ENCODE assay signal across 8 cellular contexts in the genomic region with DNA sequence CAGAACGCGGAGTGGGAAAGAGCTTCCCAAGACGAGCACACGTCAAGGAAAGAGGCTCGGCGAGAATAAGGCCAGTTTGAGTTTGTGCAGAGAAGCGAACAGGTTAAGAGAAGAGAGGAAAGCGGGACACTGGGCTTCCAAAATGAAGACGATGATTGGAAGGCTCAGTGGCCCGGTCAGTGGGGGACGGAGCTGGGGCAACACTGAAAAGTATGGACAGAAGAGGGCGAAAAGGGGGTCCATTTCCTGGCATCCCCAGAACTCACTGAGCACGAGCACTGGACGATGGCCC.
DNase-seq lines count a peak whose midpoint lies in the region; ATAC-seq lines count a peak whose summit lies in the region.

No MANE protein-coding gene starts in this region.

- H3K36me3 ChIP-seq in iPS DF 6.9 (ENCODE audit: control insufficient read depth, insufficient read depth, low read length) = peaks cover 3% of the 10 kb centered on the region; the same call in 1 of the 2 replicates

- H3K9me3 Mint-ChIP-seq in activated T-cell treated with anti-CD3 and anti-CD28 coated beads, Interleukin-2, amount 50 U/mL, for 24 hours = no peaks in the 10 kb centered on the region
- H3K9me3 Mint-ChIP-seq in stimulated activated naive B cell treated with anti-CD40 and anti-IgM and Interleukin-4, amounts not matched to agents 10 μg/mL and 1 μg/mL and 100 μg/mL, for 72 hours = no peaks in the 10 kb centered on the region

- no peaks in the 10 kb centered on the region for H3K27me3 Mint-ChIP-seq in activated T-cell treated with anti-CD3 and anti-CD28 coated beads, Interleukin-2, amount 50 U/mL, for 24 hours
- no peaks in the 10 kb centered on the region for H3K27me3 Mint-ChIP-seq in stimulated activated naive B cell treated with anti-CD40 and anti-IgM and Interleukin-4, amounts not matched to agents 10 μg/mL and 1 μg/mL and 100 μg/mL, for 72 hours

- no peak for ATAC-seq in stimulated activated naive B cell treated with anti-CD40 and anti-IgM and Interleukin-4, amounts not matched to agents 10 μg/mL and 1 μg/mL and 100 μg/mL, for 72 hours (replicated peaks)
- ATAC-seq in HG03196 (IDR thresholded peaks at IDR 0.05; ENCODE audit: unreplicated experiment) = no peak

- WGBS in iPS DF 6.9 (ENCODE audit: insufficient coverage, insufficient read length) = no CpG with 5 or more reads among the region's 14 CpGs

- peak overlapping the region; percentile 99 for H3K27ac Mint-ChIP-seq in activated T-cell treated with anti-CD3 and anti-CD28 coated beads, Interleukin-2, amount 50 U/mL, for 24 hours
- H3K27ac Mint-ChIP-seq in stimulated activated naive B cell treated with anti-CD40 and anti-IgM and Interleukin-4, amounts not matched to agents 10 μg/mL and 1 μg/mL and 100 μg/mL, for 72 hours = peak overlapping the region; percentile 97

- H3K27ac ChIP-seq in iPS DF 6.9 (ENCODE audit: low read length) = no peak overlapping the region

- H3K36me3 Mint-ChIP-seq in activated T-cell treated with anti-CD3 and anti-CD28 coated beads, Interleukin-2, amount 50 U/mL, for 24 hours (ENCODE audit: low read depth) = peaks cover 51% of the 10 kb centered on the region
- peaks cover 11 to 35% of the 10 kb centered on the region in 2 donors for H3K36me3 Mint-ChIP-seq in stimulated activated naive B cell treated with anti-CD40 and anti-IgM and Interleukin-4, amounts not matched to agents 10 μg/mL and 1 μg/mL and 100 μg/mL, for 72 hours

- DNase-seq in activated T-cell treated with anti-CD3 and anti-CD28 coated beads, Interleukin-2, amount 50 U/mL, for 24 hours = no peak
- DNase-seq in activated T-cell treated with anti-CD3 and anti-CD28 coated beads, Interleukin-2, amount 50 U/mL, for 1 hour = no peak
- peak; percentile 3 for DNase-seq in activated T-helper 9 cell treated with anti-CD3 and anti-CD28 coated beads, Interleukin-2, amount 50 U/mL, for 16 hours (ENCODE audit: low read depth)
- DNase-seq in iPS DF 6.9 (ENCODE audit: low read depth, low spot score) (no peak), NCI-H1694 treated with DMSO at 0.1 percent for 48 hours (lab: John Stamatoyannopoulos, UW) (no peak), NCI-H2171 (lab: John Stamatoyannopoulos, UW) (no peak)
- DNase-seq in stimulated activated naive B cell treated with anti-CD40 and anti-IgM and Interleukin-4, amounts not matched to agents 10 μg/mL and 1 μg/mL and 100 μg/mL, for 72 hours = no peak

- H3K4me1 ChIP-seq in iPS DF 6.9 (ENCODE audit: control insufficient read depth, insufficient read depth, low read length) = no peaks in the 10 kb centered on the region

- peaks cover 38% of the 10 kb centered on the region for H3K4me1 Mint-ChIP-seq in activated T-cell treated with anti-CD3 and anti-CD28 coated beads, Interleukin-2, amount 50 U/mL, for 24 hours (ENCODE audit: low read depth)
- H3K4me1 Mint-ChIP-seq in stimulated activated naive B cell treated with anti-CD40 and anti-IgM and Interleukin-4, amounts not matched to agents 10 μg/mL and 1 μg/mL and 100 μg/mL, for 72 hours = peaks cover 12 to 28% of the 10 kb centered on the region in 2 donors

- H3K4me3 Mint-ChIP-seq in activated T-cell treated with anti-CD3 and anti-CD28 coated beads, Interleukin-2, amount 50 U/mL, for 24 hours = peak overlapping the region; percentile 99
- peak overlapping the region; percentile 92 to 98 for H3K4me3 Mint-ChIP-seq in stimulated activated naive B cell treated with anti-CD40 and anti-IgM and Interleukin-4, amounts not matched to agents 10 μg/mL and 1 μg/mL and 100 μg/mL, for 72 hours

- H3K9me3 ChIP-seq in iPS DF 6.9 (ENCODE audit: control insufficient read depth, insufficient read depth, low read length) = no peaks in the 10 kb centered on the region

- peak overlapping the region; percentile 99 for H3K4me3 ChIP-seq in iPS DF 6.9 (ENCODE audit: low read length)

- no peaks in the 10 kb centered on the region for H3K27me3 ChIP-seq in iPS DF 6.9 (ENCODE audit: control insufficient read depth, insufficient read depth, low read length)
